11 cellular contexts compared by ENCODE assay signal in the genomic region with DNA sequence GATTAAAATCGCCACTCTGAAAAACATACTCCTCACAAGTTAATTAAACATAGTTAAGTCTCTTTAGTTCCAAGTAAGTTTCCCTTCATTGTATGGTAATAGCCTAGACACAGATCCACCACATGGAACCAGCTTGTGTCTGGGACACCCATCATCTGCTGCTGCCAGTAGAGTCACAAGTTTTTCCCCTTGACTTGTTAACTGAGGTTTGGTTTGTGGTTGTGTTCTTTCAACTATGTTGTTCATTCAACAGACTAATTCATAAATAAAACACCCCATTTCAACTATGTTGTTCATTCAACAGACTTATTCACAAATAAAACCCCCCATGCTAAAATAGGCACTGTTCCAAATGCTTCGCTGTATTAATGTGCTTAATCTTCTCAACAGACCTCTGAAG. TPM values are rescaled to one million over a fixed set of nuclear protein-coding genes. Genes with fewer than 3 reads are reported as not detected.
DNase-seq lines count a peak whose midpoint lies in the region; ATAC-seq, FAIRE-seq and TF ChIP-seq lines count a peak whose summit lies in the region.
"Had no signal": no experiment of that assay in that cellular context is flagged by ENCODE, and none has a peak within 500 bp of the region (broad histone marks: within the 10 kb centered on the region; RNA-seq: fewer than 3 reads in every experiment).

No MANE protein-coding gene starts in this region.

- H3K27ac ChIP-seq in A673 (ENCODE audit: low read depth, low read length, poor library complexity, severe bottlenecking) (peak overlapping the region; percentile 11), neural progenitor cell (peak overlapping the region; percentile 21)
- H3K27ac ChIP-seq: C4-2B had no signal

- H3K79me2 ChIP-seq in neural progenitor cell (ENCODE audit: low read depth), result peaks cover 100% of the 10 kb centered on the region

- H3K27ac Mint-ChIP-seq in neural progenitor cell (no peak overlapping the region), HFFc6 (no peak overlapping the region)

- H3K9me3 ChIP-seq in A673 (ENCODE audit: low read depth, low read length, poor library complexity, severe bottlenecking) (no peaks in the 10 kb centered on the region), neural progenitor cell (ENCODE audit: low read depth) (no peaks in the 10 kb centered on the region)

- intact Hi-C loops in A673 (cut with micrococcal nuclease; ENCODE audit: unreplicated experiment), result no loop called here

- no peaks in the 10 kb centered on the region for H3K9me3 Mint-ChIP-seq in neural progenitor cell
- H3K9me3 Mint-ChIP-seq in HFFc6, result no peaks in the 10 kb centered on the region

- H3K36me3 ChIP-seq in A673 (ENCODE audit: insufficient read depth, low read length, poor library complexity, severe bottlenecking) (peaks cover 19% of the 10 kb centered on the region), neural progenitor cell (no peaks in the 10 kb centered on the region)

- POLR2A ChIA-PET in A673 (lab: Charles Lee; ENCODE audit: low non-redundant PET), result no interaction called here

- no peak overlapping the region for H3K4me3 Mint-ChIP-seq in neural progenitor cell
- H3K4me3 Mint-ChIP-seq in HFFc6, result no peak overlapping the region

- peaks cover 100% of the 10 kb centered on the region for H4K20me1 ChIP-seq in neural progenitor cell (ENCODE audit: low read depth)

- no peak overlapping the region for H3K4me2 ChIP-seq in neural progenitor cell

- ATAC-seq in GM19467 (IDR thresholded peaks at IDR 0.05; ENCODE audit: unreplicated experiment), result no peak

- H3K4me3 ChIP-seq in A673 (ENCODE audit: low read depth, low read length, poor library complexity, severe bottlenecking), result no peak overlapping the region
- H3K4me3 ChIP-seq in neural progenitor cell, result no peak overlapping the region

- TF ChIP-seq CTCF in A673 (conservative IDR thresholded peaks at IDR 0.05; ENCODE audit: low read depth, low read length) (no peak), neural progenitor cell (IDR thresholded peaks at IDR 0.05) (no peak), HFFc6 (IDR thresholded peaks at IDR 0.05) (no peak)

- H3K36me3 Mint-ChIP-seq in neural progenitor cell (peaks cover 25% of the 10 kb centered on the region), HFFc6 (ENCODE audit: low read depth) (peaks cover 4% of the 10 kb centered on the region; the same call in 1 of the 2 replicates)

- no peaks in the 10 kb centered on the region for H3K27me3 Mint-ChIP-seq in neural progenitor cell (ENCODE audit: insufficient read depth, low read depth)
- no peaks in the 10 kb centered on the region for H3K27me3 Mint-ChIP-seq in HFFc6 (ENCODE audit: insufficient read depth)

- H3F3A ChIP-seq in neural progenitor cell (ENCODE audit: low read depth), result peaks cover 28% of the 10 kb centered on the region

- no peak for DNase-seq in A673 (ENCODE audit: low spot score)
- no peak for DNase-seq in GM18507 (ENCODE audit: extremely low spot score, insufficient read length, low read depth)
- DNase-seq in astrocyte of the hippocampus (ENCODE audit: low read depth, low spot score), result peak; percentile 57
- no peak for DNase-seq in neural progenitor cell (ENCODE audit: low spot score)
- no peak for DNase-seq in HFFc6
- DNase-seq in NCI-H1694 (lab: John Stamatoyannopoulos, UW), result no peak
- DNase-seq in DMS79 treated with DMSO at 0.1 percent for 48 hours (lab: John Stamatoyannopoulos, UW), result no peak
- DNase-seq: anterior cingulate cortex; stimulated activated CD4-positive, alpha-beta T cell treated with anti-CD3 and anti-CD28 coated beads, Interleukin-1b, Interleukin-23, amount 100 ng/mL, for 48 hours had no signal

- peaks cover 48% of the 10 kb centered on the region for H3K4me1 ChIP-seq in A673 (ENCODE audit: insufficient read depth, low read length, poor library complexity, severe bottlenecking)
- H3K4me1 ChIP-seq in neural progenitor cell, result no peaks in the 10 kb centered on the region

- FAIRE-seq in GM18507 (lab: Jason Lieb, UNC), result peak; percentile 69

- H3K9ac ChIP-seq in neural progenitor cell, result no peak overlapping the region

- TSS peak; percentile 6 for BruUV-seq in A673 (replicated peaks; lab: Mats Ljungman, UMichigan)

- CTCF ChIA-PET in A673 (lab: Charles Lee), result interaction anchor here (1.0 to 2.9 kb wide), 2 partner anchors 10 kb away, joined by 4 to 11 read pairs; no protein-coding TSS in a partner anchor

- no peaks in the 10 kb centered on the region for H3K27me3 ChIP-seq in A673 (replicated peaks; ENCODE audit: insufficient read depth, low read depth, low read length, poor library complexity)
- no peaks in the 10 kb centered on the region for H3K27me3 ChIP-seq in neural progenitor cell

- H2AFZ ChIP-seq in neural progenitor cell (replicated peaks), result no peak overlapping the region

- H3K4me1 Mint-ChIP-seq in neural progenitor cell (peaks cover 34% of the 10 kb centered on the region), HFFc6 (ENCODE audit: low read depth) (peaks cover 74% of the 10 kb centered on the region)

RNA-seq across cellular contexts. Expression of a gene that starts 24.4 kb away (rescaled TPM):
- 1,404 and 1,447 TPM in 2 replicates for total RNA-seq in A673 (2021)
- total RNA-seq in neural progenitor cell (ENCODE audit: low replicate concordance), result 1,602 and 2,181 TPM in 2 replicates
- 100 to 1,000 TPM; 713 to 967 (median 844) TPM for total RNA-seq in HFFc6 (2021; fragmentation: NEBNext Ultra II Directional; extraction: Animal tissue kit (Norgen Biotek cat#: 25700))
